In genomic region chr10:110305767-110306451, GRCh38 we compare ENCODE assay signal across 8 cellular contexts. TPM values are rescaled to one million over a fixed set of nuclear protein-coding genes. Genes with fewer than 3 reads are reported as not detected.
DNase-seq lines count a peak whose midpoint lies in the region; ATAC-seq and TF ChIP-seq lines count a peak whose summit lies in the region.

No MANE protein-coding gene starts in this region.

- H3K27ac ChIP-seq in DOHH2 (ENCODE audit: low read depth, low read length) (peak overlapping the region; percentile 57; the same call in 1 of the 2 replicates), cardiac muscle cell (peak overlapping the region; percentile 99), psoas muscle (peak overlapping the region; percentile 88)

- peak overlapping the region; percentile 94 for H3K4me3 Mint-ChIP-seq in activated naive CD4-positive, alpha-beta T cell treated with anti-CD3 and anti-CD28 coated beads, Interleukin-2, amount 50 U/mL, for 24 hours

- intact Hi-C loops in psoas muscle (cut with DNase I): loop anchor here in 1 of 2 donors (2.0 kb wide), 2 partner anchors 79 to 241 kb away; no protein-coding TSS in a partner anchor

- H3K27me3 ChIP-seq in DOHH2 (ENCODE audit: control insufficient read depth, low read length) (no peaks in the 10 kb centered on the region), cardiac muscle cell (no peaks in the 10 kb centered on the region), psoas muscle (ENCODE audit: insufficient read depth in 3 of 3, low read length in 2 of 3) (no peaks in the 10 kb centered on the region)

- H3K4me1 ChIP-seq in DOHH2 (ENCODE audit: control insufficient read depth, low read length) (peaks cover 39% of the 10 kb centered on the region), cardiac muscle cell (ENCODE audit: low read depth) (peaks cover 14% of the 10 kb centered on the region), psoas muscle (peaks cover 42% of the 10 kb centered on the region)

- no peaks in the 10 kb centered on the region for H3K27me3 Mint-ChIP-seq in activated naive CD4-positive, alpha-beta T cell treated with anti-CD3 and anti-CD28 coated beads, Interleukin-2, amount 50 U/mL, for 24 hours

- 0 out of 2 replicates have a peak, but pooled peaks cover 8% of the 10 kb centered on the region for H4K20me1 ChIP-seq in DOHH2 (ENCODE audit: control insufficient read depth, insufficient read depth, low read depth, low read length)

- H3K36me3 ChIP-seq in DOHH2 (ENCODE audit: control insufficient read depth, low read length) (peaks cover 34% of the 10 kb centered on the region), cardiac muscle cell (peaks cover 16% of the 10 kb centered on the region), psoas muscle (ENCODE audit: insufficient read depth in 1 of 2, low read depth in 1 of 2) (peaks cover 3 to 26% of the 10 kb centered on the region in 2 donors)

- H3K9me3 ChIP-seq in DOHH2 (ENCODE audit: control insufficient read depth, insufficient read depth, low read length) (no peaks in the 10 kb centered on the region), cardiac muscle cell (ENCODE audit: low read depth) (no peaks in the 10 kb centered on the region), psoas muscle (no peaks in the 10 kb centered on the region)

- peak overlapping the region; percentile 62 for H3K4me2 ChIP-seq in DOHH2 (ENCODE audit: low read length)

- 61 to 67% (median 64%) methylated on average over 17 of the region's 17 CpGs for WGBS in psoas muscle, 3 donors

- peak overlapping the region; percentile 96 for H3K27ac Mint-ChIP-seq in activated naive CD4-positive, alpha-beta T cell treated with anti-CD3 and anti-CD28 coated beads, Interleukin-2, amount 50 U/mL, for 24 hours

- ATAC-seq in GM21723 (IDR thresholded peaks at IDR 0.05; ENCODE audit: unreplicated experiment) (peak; percentile 57), psoas muscle (peak; percentile 67 to 80 (median 73)), GM19397 (IDR thresholded peaks at IDR 0.05; ENCODE audit: unreplicated experiment) (no peak)

- peaks cover 13% of the 10 kb centered on the region for H3K36me3 Mint-ChIP-seq in activated naive CD4-positive, alpha-beta T cell treated with anti-CD3 and anti-CD28 coated beads, Interleukin-2, amount 50 U/mL, for 24 hours

- no peaks in the 10 kb centered on the region for H3K9me2 ChIP-seq in DOHH2 (replicated peaks; ENCODE audit: control insufficient read depth, low read length)

- DNase-seq in LHCN-M2 (ENCODE audit: low read depth): peak; percentile 90
- peak; percentile 83 for DNase-seq in RPMI7951 (ENCODE audit: low read depth)
- DNase-seq in cardiac muscle cell (ENCODE audit: low read depth in 1 of 2, low spot score in 1 of 2): peak; percentile 64 to 89
- no peak for DNase-seq in psoas muscle

- TF ChIP-seq CTCF in DOHH2 (IDR thresholded peaks at IDR 0.05; ENCODE audit: low read depth, low read length, poor library complexity, severe bottlenecking) (peak; percentile 73), cardiac muscle cell (IDR thresholded peaks at IDR 0.05; ENCODE audit: low read depth, low read length) (peak; percentile 62), psoas muscle (IDR thresholded peaks at IDR 0.05) (peak; percentile 58)

- H3K4me3 ChIP-seq in DOHH2 (ENCODE audit: low read length) (peak overlapping the region; percentile 78; the same call in 1 of the 2 replicates), cardiac muscle cell (no peak overlapping the region), psoas muscle (peak overlapping the region; percentile 74)

- peaks cover 39% of the 10 kb centered on the region for H3K79me2 ChIP-seq in DOHH2 (ENCODE audit: control insufficient read depth, low read length)

- H3K4me1 Mint-ChIP-seq in activated naive CD4-positive, alpha-beta T cell treated with anti-CD3 and anti-CD28 coated beads, Interleukin-2, amount 50 U/mL, for 24 hours: peaks cover 45% of the 10 kb centered on the region

- no peaks in the 10 kb centered on the region for H3K9me3 Mint-ChIP-seq in activated naive CD4-positive, alpha-beta T cell treated with anti-CD3 and anti-CD28 coated beads, Interleukin-2, amount 50 U/mL, for 24 hours

- 0 out of 2 replicates have a peak, but pooled peaks cover 9% of the 10 kb centered on the region for H3F3A ChIP-seq in DOHH2 (ENCODE audit: control insufficient read depth, insufficient read depth)

RNA-seq across cellular contexts. Expression of gene SMNDC1, which starts 1.2 kb away (rescaled TPM):
- total RNA-seq in LHCN-M2 (2014; rRNA removed) (5.7 and 8.0 TPM in 2 replicates), cardiac muscle cell (12.4 and 13.5 TPM in 2 replicates), psoas muscle (10 to 100 TPM; 24.4 to 38.0 (median 29.2) TPM)
- polyA plus RNA-seq in LHCN-M2 (2012): 17.9 TPM
- total RNA-seq in RPMI7951 (2014; rRNA removed; shearing (Covaris generic)): 6.3 and 7.6 TPM in 2 replicates
- polyA plus RNA-seq in cardiac muscle cell (24.9 and 29.7 TPM in 2 replicates), psoas muscle (10 to 100 TPM; 16.3 to 21.9 (median 19.3) TPM)

Comparison
In these comparisons a context has a peak if more than half of its experiments do, and no peak if none do; other contexts are left out.
1. DNase-seq: peak in LHCN-M2 (single experiment), RPMI7951 (single experiment) and cardiac muscle cell (2 of 2); none in psoas muscle (0 of 2).
2. Peak in every context shown above with its lines, with median percentiles within 50 percentile points of each other: H3K27ac ChIP-seq and CTCF ChIP-seq.